Comparison of ENCODE assay signal across 8 cellular contexts in genomic region chr14:55097894-55098560, GRCh38. TPM values are rescaled to one million over a fixed set of nuclear protein-coding genes. Genes with fewer than 3 reads are reported as not detected.
DNase-seq lines count a peak whose midpoint lies in the region; ATAC-seq, FAIRE-seq and TF ChIP-seq lines count a peak whose summit lies in the region.

No MANE protein-coding gene starts in this region.

- H3K4me1 ChIP-seq in Caco-2 = peaks cover 21% of the 10 kb centered on the region

- H3K27me3 ChIP-seq in Caco-2 (replicated peaks; ENCODE audit: control insufficient read depth, insufficient read depth, low read length) = no peaks in the 10 kb centered on the region

- peaks cover 3% of the 10 kb centered on the region for H3K36me3 Mint-ChIP-seq in Caco-2 (ENCODE audit: insufficient read depth, unreplicated experiment)

- POLR2A ChIA-PET in Caco-2 (lab: Charles Lee) = no interaction called here

- no peak overlapping the region for H3K4me3 Mint-ChIP-seq in Caco-2 (ENCODE audit: unreplicated experiment)

- FAIRE-seq in H54 (lab: Jason Lieb, UNC) = no peak

- no TSS peak for BruUV-seq in Caco-2 (replicated peaks; lab: Mats Ljungman, UMichigan)

- peak; percentile 17 for DNase-seq in activated gamma-delta T cell treated with anti-CD3 and anti-CD28 coated beads, Interleukin-2, amount 50 U/mL, for 16 hours (ENCODE audit: low read depth)
- DNase-seq in activated gamma-delta T cell (lab: John Stamatoyannopoulos, UW) (no peak), T-helper 22 cell (ENCODE audit: low read depth) (peak; percentile 11), epithelial cell of esophagus (ENCODE audit: low read depth) (peak; percentile 75), H54 (ENCODE audit: insufficient read length, low spot score) (no peak), Caco-2 (no peak)
- DNase-seq in stimulated activated CD8-positive, alpha-beta memory T cell treated with anti-CD3 and anti-CD28 coated beads, Interleukin-15, amount 100 ng/mL, for 48 hours (ENCODE audit: low read depth in 2 of 2) = peak; percentile 47 to 53

- no peaks in the 10 kb centered on the region for H3K27me3 Mint-ChIP-seq in Caco-2 (ENCODE audit: insufficient read depth, unreplicated experiment)

- TF ChIP-seq CTCF in epithelial cell of esophagus (IDR thresholded peaks at IDR 0.05; ENCODE audit: insufficient read depth, low read depth, low read length, missing control alignments) (no peak), Caco-2 (IDR thresholded peaks at IDR 0.05; ENCODE audit: insufficient read depth in 1 of 2, low read depth in 1 of 2, low read length in 1 of 2, severe bottlenecking in 1 of 2, unreplicated experiment in 1 of 2) (no peak)

- no peak overlapping the region for H3K4me3 ChIP-seq in epithelial cell of esophagus (ENCODE audit: low read length)
- H3K4me3 ChIP-seq in Caco-2 (ENCODE audit: low read depth, low read length) = no peak overlapping the region

- intact Hi-C loops in Caco-2 (cut with micrococcal nuclease; ENCODE audit: unreplicated experiment) = no loop called here

- no peak for TF ChIP-seq POLR2A in H54 (IDR thresholded peaks at IDR 0.05; ENCODE audit: low read depth, low read length)

- H3K9me3 ChIP-seq in Caco-2 = no peaks in the 10 kb centered on the region

- peaks cover 13% of the 10 kb centered on the region for H3K4me1 Mint-ChIP-seq in Caco-2 (ENCODE audit: low read depth, unreplicated experiment)

- H3K27ac Mint-ChIP-seq in Caco-2 (ENCODE audit: unreplicated experiment) = no peak overlapping the region

- no peaks in the 10 kb centered on the region for H3K36me3 ChIP-seq in Caco-2 (ENCODE audit: control insufficient read depth, insufficient read depth, low read length)

- CTCF ChIA-PET in Caco-2 (lab: Charles Lee) = no interaction called here

- peak; percentile 55 for ATAC-seq in HG03095 (IDR thresholded peaks at IDR 0.05; ENCODE audit: unreplicated experiment)

- H3K9me3 Mint-ChIP-seq in Caco-2 (ENCODE audit: unreplicated experiment) = no peaks in the 10 kb centered on the region

RNA-seq across cellular contexts. Expression of gene LGALS3, which starts 31.0 kb away (rescaled TPM):
- total RNA-seq in Caco-2 (2022) = 206 and 246 TPM in 2 replicates

RNA-seq across cellular contexts. Expression of gene MAPK1IP1L, which starts 46.6 kb away (rescaled TPM):
- 81.8 and 90.8 TPM in 2 replicates for total RNA-seq in Caco-2 (2022)

Comparison
In these comparisons a context has a peak if more than half of its experiments do, and no peak if none do; other contexts are left out.
1. DNase-seq: peak in activated gamma-delta T cell treated with anti-CD3 and anti-CD28 coated beads, Interleukin-2, amount 50 U/mL, for 16 hours (single experiment), T-helper 22 cell (single experiment), epithelial cell of esophagus (single experiment) and stimulated activated CD8-positive, alpha-beta memory T cell treated with anti-CD3 and anti-CD28 coated beads, Interleukin-15, amount 100 ng/mL, for 48 hours (2 of 2); none in activated gamma-delta T cell (single experiment), H54 (single experiment) and Caco-2 (0 of 2).